25 cellular contexts compared by ENCODE assay signal in genomic region chr13:33694546-33694945, GRCh38.
DNase-seq lines count a peak whose midpoint lies in the region; ATAC-seq and TF ChIP-seq lines count a peak whose summit lies in the region.
"Had no signal": no experiment of that assay in that cellular context is flagged by ENCODE, and none has a peak within 500 bp of the region (broad histone marks: within the 10 kb centered on the region; RNA-seq: fewer than 3 reads in every experiment).

No MANE protein-coding gene starts in this region.

- H3K27ac Mint-ChIP-seq in T-cell: no peak overlapping the region
- H3K27ac Mint-ChIP-seq: CD14-positive monocyte; CD4-positive, alpha-beta memory T cell; CD4-positive, CD25-positive, alpha-beta regulatory T cell; CD8-positive, alpha-beta memory T cell had no signal

- H3K4me3 Mint-ChIP-seq in T-cell: no peak overlapping the region
- H3K4me3 Mint-ChIP-seq: CD14-positive monocyte; CD4-positive, alpha-beta memory T cell; CD4-positive, CD25-positive, alpha-beta regulatory T cell; CD8-positive, alpha-beta memory T cell had no signal

- no peaks in the 10 kb centered on the region for H3K9me2 ChIP-seq in OCI-LY7 (ENCODE audit: insufficient read depth, low read length)

- in situ Hi-C loops in Panc1 (cut with HindIII; ENCODE audit: low pct_unique_long_range_greater_than_20kb, low sequenced_read_pairs): no loop called here

- H3K36me3 ChIP-seq in OCI-LY7 (ENCODE audit: insufficient read depth, low read length) (no peaks in the 10 kb centered on the region), Panc1 (ENCODE audit: control insufficient read depth, insufficient read depth, low read length) (no peaks in the 10 kb centered on the region), SJCRH30 (no peaks in the 10 kb centered on the region)
- H3K36me3 ChIP-seq: BE2C, BLaER1 had no signal

- H3K27me3 Mint-ChIP-seq in T-cell: no peaks in the 10 kb centered on the region
- H3K27me3 Mint-ChIP-seq: CD4-positive, alpha-beta memory T cell; CD4-positive, CD25-positive, alpha-beta regulatory T cell; CD8-positive, alpha-beta memory T cell had no signal

- H2AFZ ChIP-seq in OCI-LY7 (ENCODE audit: low read length): 0 out of 2 replicates have a peak overlapping the region, but pooled peaks have one; percentile 24

- H3K79me2 ChIP-seq in OCI-LY7 (ENCODE audit: insufficient read depth, low read depth, low read length): no peaks in the 10 kb centered on the region

- H3K4me1 ChIP-seq in OCI-LY7 (ENCODE audit: insufficient read depth, low read length, poor library complexity, severe bottlenecking) (no peaks in the 10 kb centered on the region), Panc1 (ENCODE audit: control insufficient read depth, insufficient read depth, low read length) (peaks cover 7% of the 10 kb centered on the region; the same call in 1 of the 2 replicates), foreskin keratinocyte (peaks cover 7% of the 10 kb centered on the region), SJCRH30 (peaks cover 22% of the 10 kb centered on the region)
- H3K4me1 ChIP-seq: BE2C, BLaER1 had no signal

- CTCF ChIA-PET in OCI-LY7 (lab: Charles Lee; ENCODE audit: unreplicated experiment) (no interaction called here), Panc1 (lab: Charles Lee) (no interaction called here), T-cell (lab: Charles Lee) (no interaction called here)

- H3K9me3 Mint-ChIP-seq in T-cell: no peaks in the 10 kb centered on the region
- H3K9me3 Mint-ChIP-seq: CD4-positive, alpha-beta memory T cell; CD4-positive, CD25-positive, alpha-beta regulatory T cell; CD8-positive, alpha-beta memory T cell had no signal

- no peak for TF ChIP-seq CTCF in OCI-LY7 (conservative IDR thresholded peaks at IDR 0.05; ENCODE audit: low read length)
- no peak for TF ChIP-seq CTCF in Panc1 (IDR thresholded peaks at IDR 0.05)
- no peak for TF ChIP-seq CTCF in epithelial cell of esophagus (IDR thresholded peaks at IDR 0.05; ENCODE audit: insufficient read depth, low read depth, low read length, missing control alignments)
- no peak for TF ChIP-seq CTCF in foreskin keratinocyte (conservative IDR thresholded peaks at IDR 0.05)

- H3K9me3 ChIP-seq in OCI-LY7 (ENCODE audit: low read length) (no peaks in the 10 kb centered on the region), Panc1 (ENCODE audit: control insufficient read depth, insufficient read depth, low read depth, low read length) (no peaks in the 10 kb centered on the region), SJCRH30 (replicated peaks) (no peaks in the 10 kb centered on the region)
- H3K9me3 ChIP-seq: BE2C had no signal

- DNase-seq in OCI-LY7 (ENCODE audit: low spot score) (no peak), Panc1 (ENCODE audit: low read depth, low spot score) (no peak), epithelial cell of esophagus (ENCODE audit: low read depth) (peak; percentile 51), foreskin keratinocyte (peak; percentile 27 to 58), SJCRH30 (no peak), T-cell (no peak), SIG-M5 (lab: John Stamatoyannopoulos, UW) (no peak)
- DNase-seq: 8988T; ACHN; BE2C; C1 segment of cervical spinal cord; CD4-positive, alpha-beta memory T cell; CD4-positive, CD25-positive, alpha-beta regulatory T cell; CD8-positive, alpha-beta memory T cell; COR-L47; DMS 273 treated with DMSO at 0.1 percent for 48 hours; DMS153; DMS53; DMS79; DND-41; EL; GDM1 had no signal

- no peaks in the 10 kb centered on the region for H3K36me3 Mint-ChIP-seq in T-cell
- H3K36me3 Mint-ChIP-seq: CD14-positive monocyte; CD4-positive, alpha-beta memory T cell; CD4-positive, CD25-positive, alpha-beta regulatory T cell; CD8-positive, alpha-beta memory T cell had no signal

- ATAC-seq in Panc1 (no peak), foreskin keratinocyte (no peak), T-cell (replicated peaks in 1 of 4) (no peak)
- ATAC-seq: GM12878 had no signal

- H3K27me3 ChIP-seq in Panc1 (ENCODE audit: control insufficient read depth, insufficient read depth, low read length) (no peaks in the 10 kb centered on the region), foreskin keratinocyte (no peaks in the 10 kb centered on the region), SJCRH30 (no peaks in the 10 kb centered on the region)
- H3K27me3 ChIP-seq: BE2C, BLaER1 had no signal

- H4K20me1 ChIP-seq in OCI-LY7 (ENCODE audit: insufficient read depth, low read length): no peaks in the 10 kb centered on the region
- H4K20me1 ChIP-seq: BLaER1 had no signal

- POLR2A ChIA-PET in OCI-LY7 (lab: Charles Lee): interaction anchor here (0.5 to 1.9 kb wide), 4 partner anchors 12 to 1238 kb away, joined by 3 to 4 read pairs (median 3); no protein-coding TSS in a partner anchor
- POLR2A ChIA-PET in Panc1 (lab: Charles Lee): no interaction called here
- POLR2A ChIA-PET in T-cell (lab: Charles Lee): no interaction called here

- no peak overlapping the region for H3K4me3 ChIP-seq in OCI-LY7 (ENCODE audit: low read depth, low read length, poor library complexity, severe bottlenecking)
- H3K4me3 ChIP-seq in Panc1 (ENCODE audit: low read depth in 2 of 2, low read length in 2 of 2): no peak overlapping the region
- H3K4me3 ChIP-seq in epithelial cell of esophagus (ENCODE audit: low read length): no peak overlapping the region
- H3K4me3 ChIP-seq in SJCRH30: no peak overlapping the region
- H3K4me3 ChIP-seq: BLaER1, GM12878 had no signal

- no peak overlapping the region for H3K4me2 ChIP-seq in OCI-LY7 (ENCODE audit: low read length)
- H3K4me2 ChIP-seq: BLaER1 had no signal

- no peak overlapping the region for H3K27ac ChIP-seq in OCI-LY7 (ENCODE audit: low read depth, low read length, poor library complexity, severe bottlenecking)
- peak overlapping the region; percentile 7; the same call in 1 of the 2 replicates for H3K27ac ChIP-seq in Panc1 (ENCODE audit: low read length)
- no peak overlapping the region for H3K27ac ChIP-seq in foreskin keratinocyte
- no peak overlapping the region for H3K27ac ChIP-seq in SJCRH30
- H3K27ac ChIP-seq: BLaER1 had no signal

- BruUV-seq in OCI-LY7 (replicated peaks; lab: Mats Ljungman, UMichigan) (no TSS peak), Panc1 (replicated peaks; lab: Mats Ljungman, UMichigan) (no TSS peak)

- intact Hi-C loops in OCI-LY7 (cut with micrococcal nuclease; ENCODE audit: unreplicated experiment) (no loop called here), Panc1 (cut with micrococcal nuclease; ENCODE audit: unreplicated experiment) (no loop called here)

- H3K4me1 Mint-ChIP-seq in T-cell: no peaks in the 10 kb centered on the region
- H3K4me1 Mint-ChIP-seq: CD14-positive monocyte; CD4-positive, alpha-beta memory T cell; CD4-positive, CD25-positive, alpha-beta regulatory T cell; CD8-positive, alpha-beta memory T cell had no signal

Comparison
In these comparisons a context has a peak if more than half of its experiments do, and no peak if none do; other contexts are left out.
1. DNase-seq: peak in epithelial cell of esophagus (single experiment) and foreskin keratinocyte (2 of 2); none in OCI-LY7 (single experiment), Panc1 (single experiment), SJCRH30 (0 of 2), T-cell (0 of 34) and SIG-M5 (single experiment).